In the genomic region with DNA sequence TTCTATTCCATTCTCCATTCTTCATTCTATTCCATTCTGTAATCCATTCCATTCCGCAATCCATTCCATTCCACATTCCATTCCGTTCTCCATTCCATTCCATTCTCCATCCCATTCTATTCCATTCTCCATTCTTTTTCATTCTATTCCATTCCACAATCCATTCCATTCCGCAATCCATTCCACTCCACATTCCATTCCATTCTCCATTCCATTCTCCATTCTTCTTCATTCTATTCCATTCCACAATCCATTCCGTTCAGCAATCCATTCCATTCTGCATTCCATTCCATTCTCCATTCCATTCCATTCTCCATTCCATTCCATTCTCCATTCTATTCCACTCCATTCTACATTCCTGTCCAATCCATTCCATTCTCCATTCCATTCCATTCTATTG, we compare ENCODE assay signal across 31 cellular contexts.
"Had no signal": no experiment of that assay in that cellular context is flagged by ENCODE, and none has a peak within 500 bp of the region (broad histone marks: within the 10 kb centered on the region; RNA-seq: fewer than 3 reads in every experiment).

No MANE protein-coding gene starts in this region.

- H3K4me3 ChIP-seq: body of pancreas, breast epithelium, PC-9 had no signal

- H2AFZ ChIP-seq: PC-9 had no signal

- FAIRE-seq: astrocyte, RCC 7860 had no signal

- ATAC-seq: activated CD8-positive, alpha-beta T cell treated with anti-CD3 and anti-CD28 coated beads, Interleukin-2, amount 10 ng/mL, durations not matched to agents 7 days and 5 days; body of pancreas; Right ventricle myocardium inferior had no signal

- H3K36me3 ChIP-seq: breast epithelium, WERI-Rb-1 had no signal

- H3K27ac ChIP-seq: body of pancreas, breast epithelium, PC-9, RWPE1, WERI-Rb-1 had no signal

- H3K4me3 Mint-ChIP-seq: activated CD4-positive, alpha-beta T cell treated with anti-CD3 and anti-CD28 coated beads, Interleukin-2, amount 10 ng/mL, durations not matched to agents 24 days and 14 days; activated CD8-positive, alpha-beta T cell treated with anti-CD3 and anti-CD28 coated beads, Interleukin-2, amount 10 ng/mL, durations not matched to agents 7 days and 5 days; activated naive CD4-positive, alpha-beta T cell treated with anti-CD3 and anti-CD28 coated beads, Interleukin-2, amount 50 U/mL, for 24 hours; activated naive CD8-positive, alpha-beta T cell treated with anti-CD3 and anti-CD28 coated beads, Interleukin-2, amount 10 ng/mL, durations not matched to agents 7 days and 5 days; activated T-cell treated with anti-CD3 and anti-CD28 coated beads, Interleukin-2, amount 50 U/mL, for 24 hours had no signal

- H3K9me3 ChIP-seq: body of pancreas had no signal

- H3K9me3 Mint-ChIP-seq: activated CD4-positive, alpha-beta T cell treated with anti-CD3 and anti-CD28 coated beads, Interleukin-2, amount 10 ng/mL, durations not matched to agents 24 days and 14 days; activated naive CD4-positive, alpha-beta T cell treated with anti-CD3 and anti-CD28 coated beads, Interleukin-2, amount 50 U/mL, for 24 hours; activated naive CD8-positive, alpha-beta T cell treated with anti-CD3 and anti-CD28 coated beads, Interleukin-2, amount 10 ng/mL, durations not matched to agents 7 days and 5 days; activated T-cell treated with anti-CD3 and anti-CD28 coated beads, Interleukin-2, amount 50 U/mL, for 24 hours; activated T-helper 2 cell treated with anti-CD3 and anti-CD28 coated beads, Interferon-gamma antibody, Interleukin-2, Interleukin-4, amounts not matched to agents 10 μg/mL and 5 μg/mL and 100 μg/mL, durations not matched to agents 14 hours and 24 hours and 36 hours had no signal

- H3K4me2 ChIP-seq: PC-9 had no signal

- H3K4me1 Mint-ChIP-seq: activated CD4-positive, alpha-beta T cell treated with anti-CD3 and anti-CD28 coated beads, Interleukin-2, amount 10 ng/mL, durations not matched to agents 24 days and 14 days; activated naive CD4-positive, alpha-beta T cell treated with anti-CD3 and anti-CD28 coated beads, Interleukin-2, amount 50 U/mL, for 24 hours; activated naive CD8-positive, alpha-beta T cell treated with anti-CD3 and anti-CD28 coated beads, Interleukin-2, amount 10 ng/mL, durations not matched to agents 7 days and 5 days had no signal

- DNase-seq: activated CD4-positive, alpha-beta T cell treated with anti-CD3 and anti-CD28 coated beads, Interleukin-2, amount 10 ng/mL, durations not matched to agents 24 days and 14 days; activated CD4-positive, alpha-beta T cell treated with anti-CD3 and anti-CD28 coated beads, Interleukin-2, amount 50 U/mL, for 4 hours; activated CD8-positive, alpha-beta T cell treated with anti-CD3 and anti-CD28 coated beads, Interleukin-2, amount 10 ng/mL, durations not matched to agents 7 days and 5 days; activated gamma-delta T cell; activated naive CD4-positive, alpha-beta T cell treated with Interleukin-2 at 50 U/mL for 16 hours; activated naive CD8-positive, alpha-beta T cell treated with anti-CD3 and anti-CD28 coated beads, Interleukin-2, amount 10 ng/mL, durations not matched to agents 7 days and 5 days; activated T-cell treated with anti-CD3 and anti-CD28 coated beads, Interleukin-2, amount 50 U/mL, for 24 hours; body of pancreas; MM.1S; MV-4-11; NCI-H1092; NCI-H1436 treated with DMSO at 0.1 percent for 48 hours; NCI-H1694 treated with DMSO at 0.1 percent for 48 hours; NCI-H2029; NCI-H2107; NCI-H2171; NCI-H510A; NCI-H526; NCI-H748 treated with DMSO at 0.1 percent for 48 hours; PC-9; SIG-M5; SW 1271; T1000; WERI-Rb-1 had no signal

- H3K27me3 Mint-ChIP-seq: activated CD4-positive, alpha-beta T cell treated with anti-CD3 and anti-CD28 coated beads, Interleukin-2, amount 10 ng/mL, durations not matched to agents 24 days and 14 days; activated naive CD4-positive, alpha-beta T cell treated with anti-CD3 and anti-CD28 coated beads, Interleukin-2, amount 50 U/mL, for 24 hours; activated naive CD8-positive, alpha-beta T cell treated with anti-CD3 and anti-CD28 coated beads, Interleukin-2, amount 10 ng/mL, durations not matched to agents 7 days and 5 days; activated T-cell treated with anti-CD3 and anti-CD28 coated beads, Interleukin-2, amount 50 U/mL, for 24 hours had no signal

- H3K27me3 ChIP-seq: body of pancreas, breast epithelium had no signal

- H3K27ac Mint-ChIP-seq: activated CD4-positive, alpha-beta T cell treated with anti-CD3 and anti-CD28 coated beads, Interleukin-2, amount 10 ng/mL, durations not matched to agents 24 days and 14 days; activated CD8-positive, alpha-beta T cell treated with anti-CD3 and anti-CD28 coated beads, Interleukin-2, amount 10 ng/mL, durations not matched to agents 7 days and 5 days; activated naive CD4-positive, alpha-beta T cell treated with anti-CD3 and anti-CD28 coated beads, Interleukin-2, amount 50 U/mL, for 24 hours; activated naive CD8-positive, alpha-beta T cell treated with anti-CD3 and anti-CD28 coated beads, Interleukin-2, amount 10 ng/mL, durations not matched to agents 7 days and 5 days; activated T-cell treated with anti-CD3 and anti-CD28 coated beads, Interleukin-2, amount 50 U/mL, for 24 hours; activated T-helper 2 cell treated with anti-CD3 and anti-CD28 coated beads, Interferon-gamma antibody, Interleukin-2, Interleukin-4, amounts not matched to agents 10 μg/mL and 5 μg/mL and 100 μg/mL, durations not matched to agents 14 hours and 24 hours and 36 hours had no signal

- H3K4me1 ChIP-seq: body of pancreas, breast epithelium had no signal

- H3K36me3 Mint-ChIP-seq: activated naive CD4-positive, alpha-beta T cell treated with anti-CD3 and anti-CD28 coated beads, Interleukin-2, amount 50 U/mL, for 24 hours; activated naive CD8-positive, alpha-beta T cell treated with anti-CD3 and anti-CD28 coated beads, Interleukin-2, amount 10 ng/mL, durations not matched to agents 7 days and 5 days had no signal
